Comparison of ENCODE assay signal across 11 cellular contexts in genomic region chr21:18840239-18840638, GRCh38.
A peak's percentile ranks its signal among the peaks of the same experiment; 100 is the strongest.
DNase-seq lines count a peak whose midpoint lies in the region; ATAC-seq and TF ChIP-seq lines count a peak whose summit lies in the region.
"Had no signal": no experiment of that assay in that cellular context is flagged by ENCODE, and none has a peak within 500 bp of the region (broad histone marks: within the 10 kb centered on the region; RNA-seq: fewer than 3 reads in every experiment).

No MANE protein-coding gene starts in this region.

- 0 out of 3 replicates have a peak, but pooled peaks have one; percentile 31 for ATAC-seq in RWPE2 (ENCODE audit: low read depth)
- ATAC-seq in body of pancreas: no peak
- ATAC-seq in GM18861 (IDR thresholded peaks at IDR 0.05; ENCODE audit: unreplicated experiment): no peak
- ATAC-seq: gastrocnemius medialis had no signal

- H3K36me3 ChIP-seq in GM06990 (ENCODE audit: control insufficient read depth, insufficient read depth, low read length): no peaks in the 10 kb centered on the region
- no peaks in the 10 kb centered on the region for H3K36me3 ChIP-seq in RWPE2 (ENCODE audit: low read depth)
- no peaks in the 10 kb centered on the region for H3K36me3 ChIP-seq in iPS DF 6.9 (ENCODE audit: control insufficient read depth, insufficient read depth, low read length)
- no peaks in the 10 kb centered on the region for H3K36me3 ChIP-seq in body of pancreas (replicated peaks in 1 of 2; ENCODE audit: insufficient read depth in 1 of 2, low read depth in 2 of 2)
- H3K36me3 ChIP-seq: gastrocnemius medialis had no signal

- H3K27ac ChIP-seq in RWPE2 (ENCODE audit: poor library complexity, severe bottlenecking) (no peak overlapping the region), iPS DF 6.9 (ENCODE audit: low read length) (no peak overlapping the region), body of pancreas (no peak overlapping the region)
- H3K27ac ChIP-seq: gastrocnemius medialis had no signal

- H3K9me3 ChIP-seq in RWPE2 (ENCODE audit: severe bottlenecking) (no peaks in the 10 kb centered on the region), iPS DF 6.9 (ENCODE audit: control insufficient read depth, insufficient read depth, low read length) (no peaks in the 10 kb centered on the region), body of pancreas (no peaks in the 10 kb centered on the region)
- H3K9me3 ChIP-seq: gastrocnemius medialis had no signal

- peak; percentile 38 for TF ChIP-seq CTCF in GM06990 (IDR thresholded peaks at IDR 0.05; ENCODE audit: insufficient read depth, low read length, poor library complexity, severe bottlenecking)
- TF ChIP-seq CTCF in RWPE2 (IDR thresholded peaks at IDR 0.05; ENCODE audit: poor library complexity, severe bottlenecking): peak; percentile 51
- no peak for TF ChIP-seq CTCF in body of pancreas (IDR thresholded peaks at IDR 0.05)

- whole genome bisulfite sequencing in iPS DF 6.9 (ENCODE audit: insufficient coverage, insufficient read length): no CpG with 5 or more reads among the region's 1 CpG
- 55 to 69% methylated on average over 1 of the region's 1 CpG for WGBS in body of pancreas, 2 donors

- intact Hi-C loops in body of pancreas (cut with DNase I): no loop called here

- DNase-seq in GM06990 (ENCODE audit: extremely low read depth, insufficient read length) (no peak), HK-2 (ENCODE audit: unreplicated experiment) (peak; percentile 0), RWPE2 (ENCODE audit: low spot score) (no peak), iPS DF 6.9 (ENCODE audit: low read depth, low spot score) (peak; percentile 25), body of pancreas (no peak), NCI-H2196 (lab: John Stamatoyannopoulos, UW; ENCODE audit: unreplicated experiment) (no peak), amniotic stem cell (lab: John Stamatoyannopoulos, UW) (no peak)
- DNase-seq: activated naive CD4-positive, alpha-beta T cell treated with anti-CD3 and anti-CD28 coated beads for 36 hours; gastrocnemius medialis; naive B cell had no signal

- H3K4me3 ChIP-seq in GM06990 (replicated peaks; ENCODE audit: low read depth, low read length) (no peak overlapping the region), RWPE2 (ENCODE audit: severe bottlenecking) (no peak overlapping the region), iPS DF 6.9 (ENCODE audit: low read length) (no peak overlapping the region), body of pancreas (no peak overlapping the region)
- H3K4me3 ChIP-seq: gastrocnemius medialis had no signal

- no peak for TF ChIP-seq POLR2A in body of pancreas (IDR thresholded peaks at IDR 0.05)

- H3K4me1 ChIP-seq in RWPE2 (ENCODE audit: insufficient read depth, poor library complexity, severe bottlenecking) (no peaks in the 10 kb centered on the region), iPS DF 6.9 (ENCODE audit: control insufficient read depth, insufficient read depth, low read length) (no peaks in the 10 kb centered on the region), body of pancreas (no peaks in the 10 kb centered on the region)
- H3K4me1 ChIP-seq: gastrocnemius medialis had no signal

- H3K27me3 ChIP-seq in GM06990 (replicated peaks; ENCODE audit: control insufficient read depth, insufficient read depth, low read length) (no peaks in the 10 kb centered on the region), RWPE2 (ENCODE audit: insufficient read depth, poor library complexity, severe bottlenecking) (no peaks in the 10 kb centered on the region), iPS DF 6.9 (ENCODE audit: control insufficient read depth, insufficient read depth, low read length) (no peaks in the 10 kb centered on the region), body of pancreas (no peaks in the 10 kb centered on the region)
- H3K27me3 ChIP-seq: gastrocnemius medialis had no signal

Comparison
In these comparisons a context has a peak if more than half of its experiments do, and no peak if none do; other contexts are left out.
1. DNase-seq: peak in HK-2 (single experiment) and iPS DF 6.9 (single experiment); none in GM06990 (single experiment), RWPE2 (single experiment), body of pancreas (0 of 4), NCI-H2196 (single experiment) and amniotic stem cell (single experiment).
2. CTCF ChIP-seq: peak in GM06990 (single experiment) and RWPE2 (single experiment); none in body of pancreas (0 of 7).